ENCODE assay signal across 2 cellular contexts in genomic region chr20:31568773-31569162, GRCh38.
TF ChIP-seq lines count a peak whose summit lies in the region.

No MANE protein-coding gene starts in this region.

TF ChIP-seq in WTC11, 78 proteins besides CTCF, POLR2A, EP300 and RAD21:
- TF ChIP-seq NR2C2 (CRISPR knock-in tag; IDR thresholded peaks at IDR 0.05) (no peak), MYBL2 (CRISPR knock-in tag; IDR thresholded peaks at IDR 0.05) (no peak), FOXK1 (CRISPR knock-in tag; IDR thresholded peaks at IDR 0.05) (no peak), E2F5 (CRISPR knock-in tag; IDR thresholded peaks at IDR 0.05) (no peak), HMGA2 (CRISPR knock-in tag; IDR thresholded peaks at IDR 0.05) (no peak), ARID4B (CRISPR knock-in tag; IDR thresholded peaks at IDR 0.05; ENCODE audit: borderline replicate concordance) (no peak), NR1H2 (CRISPR knock-in tag; IDR thresholded peaks at IDR 0.05) (no peak), GABPB1 (CRISPR knock-in tag; IDR thresholded peaks at IDR 0.05) (0 out of 2 replicates have a peak, but pooled peaks have one; percentile 37), ZBTB21 (CRISPR knock-in tag; IDR thresholded peaks at IDR 0.05; ENCODE audit: borderline replicate concordance) (no peak), USF1 (CRISPR knock-in tag; IDR thresholded peaks at IDR 0.05) (peak; percentile 32; the same call in 1 of the 2 replicates), CREB1 (CRISPR knock-in tag; IDR thresholded peaks at IDR 0.05) (no peak), E2F1 (CRISPR knock-in tag; IDR thresholded peaks at IDR 0.05) (no peak), FOXP1 (CRISPR knock-in tag; IDR thresholded peaks at IDR 0.05; ENCODE audit: borderline replicate concordance) (no peak), ATF2 (CRISPR knock-in tag; IDR thresholded peaks at IDR 0.05; ENCODE audit: borderline replicate concordance, low read depth) (no peak), TEAD1 (CRISPR knock-in tag; IDR thresholded peaks at IDR 0.05) (no peak)

TF ChIP-seq in HepG2, 621 proteins besides CTCF, POLR2A, EP300 and RAD21:
- 0 out of 2 replicates have a peak, but pooled peaks have one; percentile 16 for TF ChIP-seq PBX2 (CRISPR knock-in tag; IDR thresholded peaks at IDR 0.05)
- TF ChIP-seq ZNF629 (CRISPR knock-in tag; conservative IDR thresholded peaks at IDR 0.05): no peak
- peak; percentile 5; the same call in 1 of the 2 replicates for TF ChIP-seq BHLHE40 (IDR thresholded peaks at IDR 0.05; ENCODE audit: low read length)
- peak; percentile 40; the same call in 1 of the 2 replicates for TF ChIP-seq JUND (CRISPR knock-in tag; IDR thresholded peaks at IDR 0.05)
- TF ChIP-seq ZNF7 (CRISPR knock-in tag; IDR thresholded peaks at IDR 0.05): no peak
- TF ChIP-seq SIN3B (IDR thresholded peaks at IDR 0.05; ENCODE audit: low read length): no peak
- TF ChIP-seq ZNF317 (CRISPR knock-in tag; IDR thresholded peaks at IDR 0.05): 0 out of 2 replicates have a peak, but pooled peaks have one; percentile 6
- TF ChIP-seq MTA1 (CRISPR knock-in tag; IDR thresholded peaks at IDR 0.05; ENCODE audit: borderline replicate concordance): 0 out of 2 replicates have a peak, but pooled peaks have one; percentile 12
- TF ChIP-seq HNRNPK (IDR thresholded peaks at IDR 0.05; ENCODE audit: low read depth, low read length, poor library complexity, severe bottlenecking): no peak
- no peak for TF ChIP-seq THYN1 (CRISPR knock-in tag; IDR thresholded peaks at IDR 0.05; ENCODE audit: borderline replicate concordance, low read depth)
- 0 out of 2 replicates have a peak, but pooled peaks have one; percentile 1 for TF ChIP-seq ZNF136 (CRISPR knock-in tag; IDR thresholded peaks at IDR 0.05; ENCODE audit: low read depth)
- TF ChIP-seq ATRX (CRISPR knock-in tag; IDR thresholded peaks at IDR 0.05; ENCODE audit: borderline replicate concordance): no peak
- no peak for TF ChIP-seq TEAD3 (CRISPR knock-in tag; optimal IDR thresholded peaks at IDR 0.05; ENCODE audit: borderline replicate concordance)
- no peak for TF ChIP-seq ZNF101 (CRISPR knock-in tag; IDR thresholded peaks at IDR 0.05; ENCODE audit: borderline replicate concordance, low read depth)
- TF ChIP-seq SSRP1 (CRISPR knock-in tag; IDR thresholded peaks at IDR 0.05): peak; percentile 87; the same call in 1 of the 2 replicates
- 0 out of 2 replicates have a peak, but pooled peaks have one; percentile 54 for TF ChIP-seq DNMT3B (CRISPR knock-in tag; conservative IDR thresholded peaks at IDR 0.05)
- TF ChIP-seq DPF2 (CRISPR knock-in tag; IDR thresholded peaks at IDR 0.05; ENCODE audit: borderline replicate concordance, low read depth): no peak
- 0 out of 2 replicates have a peak, but pooled peaks have one; percentile 40 for TF ChIP-seq ZNF776 (CRISPR knock-in tag; IDR thresholded peaks at IDR 0.05)
- no peak for TF ChIP-seq PHF21A (CRISPR knock-in tag; IDR thresholded peaks at IDR 0.05)
- TF ChIP-seq ZFP82 (CRISPR knock-in tag; IDR thresholded peaks at IDR 0.05; ENCODE audit: borderline replicate concordance): peak; percentile 26; the same call in 1 of the 2 replicates
- no peak for TF ChIP-seq ZSCAN20 (CRISPR knock-in tag; IDR thresholded peaks at IDR 0.05; ENCODE audit: borderline replicate concordance)
- peak; percentile 12; the same call in 1 of the 2 replicates for TF ChIP-seq KDM2A (CRISPR knock-in tag; IDR thresholded peaks at IDR 0.05; ENCODE audit: borderline replicate concordance, low read depth)
- TF ChIP-seq ZNF232 (CRISPR knock-in tag; IDR thresholded peaks at IDR 0.05; ENCODE audit: borderline replicate concordance): no peak
- peak; percentile 17; the same call in 1 of the 2 replicates for TF ChIP-seq ZNF343 (CRISPR knock-in tag; IDR thresholded peaks at IDR 0.05)
- peak; percentile 25; the same call in 1 of the 2 replicates for TF ChIP-seq ZNF333 (CRISPR knock-in tag; IDR thresholded peaks at IDR 0.05; ENCODE audit: borderline replicate concordance)
- no peak for TF ChIP-seq HNRNPH1 (optimal IDR thresholded peaks at IDR 0.05; ENCODE audit: low read depth, low read length)
- TF ChIP-seq ZBTB44 (CRISPR knock-in tag; IDR thresholded peaks at IDR 0.05): no peak
- TF ChIP-seq ZBTB33 (CRISPR knock-in tag; IDR thresholded peaks at IDR 0.05): peak; percentile 86
- no peak for TF ChIP-seq NFKBIZ (CRISPR knock-in tag; IDR thresholded peaks at IDR 0.05)
- TF ChIP-seq IRF9 (CRISPR knock-in tag; IDR thresholded peaks at IDR 0.05; ENCODE audit: borderline replicate concordance): peak; percentile 21; the same call in 1 of the 2 replicates
- peak; percentile 9; the same call in 1 of the 2 replicates for TF ChIP-seq POLR2G (IDR thresholded peaks at IDR 0.05; ENCODE audit: low read depth, low read length)
- TF ChIP-seq MXD3 (CRISPR knock-in tag; IDR thresholded peaks at IDR 0.05): no peak
- no peak for TF ChIP-seq FOXP1 (IDR thresholded peaks at IDR 0.05)
- no peak for TF ChIP-seq FOXP1 (CRISPR knock-in tag; IDR thresholded peaks at IDR 0.05)
- peak; percentile 62; the same call in 1 of the 2 replicates for TF ChIP-seq ZNF576 (CRISPR knock-in tag; IDR thresholded peaks at IDR 0.05)
- no peak for TF ChIP-seq ZNF574 (CRISPR knock-in tag; IDR thresholded peaks at IDR 0.05)
- TF ChIP-seq ZNF383 (CRISPR knock-in tag; IDR thresholded peaks at IDR 0.05; ENCODE audit: borderline replicate concordance): 0 out of 2 replicates have a peak, but pooled peaks have one; percentile 6
- peak; percentile 42; the same call in 1 of the 2 replicates for TF ChIP-seq ZC3H13 (CRISPR knock-in tag; IDR thresholded peaks at IDR 0.05)
- TF ChIP-seq ZNF18 (CRISPR knock-in tag; IDR thresholded peaks at IDR 0.05; ENCODE audit: insufficient replicate concordance): no peak
- TF ChIP-seq MXD1 (CRISPR knock-in tag; IDR thresholded peaks at IDR 0.05): no peak
- 0 out of 2 replicates have a peak, but pooled peaks have one; percentile 18 for TF ChIP-seq LBX2 (CRISPR knock-in tag; IDR thresholded peaks at IDR 0.05; ENCODE audit: borderline replicate concordance)
- TF ChIP-seq ZNF703 (CRISPR knock-in tag; IDR thresholded peaks at IDR 0.05; ENCODE audit: borderline replicate concordance): no peak
- 0 out of 2 replicates have a peak, but pooled peaks have one; percentile 7 for TF ChIP-seq KDM1A (CRISPR knock-in tag; IDR thresholded peaks at IDR 0.05)
- peak; percentile 98 for TF ChIP-seq RBM22 (optimal IDR thresholded peaks at IDR 0.05; ENCODE audit: low read length)
- no peak for TF ChIP-seq TEF (CRISPR knock-in tag; IDR thresholded peaks at IDR 0.05)
- no peak for TF ChIP-seq TOE1 (CRISPR knock-in tag; IDR thresholded peaks at IDR 0.05)
- no peak; the same call in 1 of the 2 replicates for TF ChIP-seq ZNF724P (CRISPR knock-in tag; IDR thresholded peaks at IDR 0.05; ENCODE audit: borderline replicate concordance)
